In the genomic region with DNA sequence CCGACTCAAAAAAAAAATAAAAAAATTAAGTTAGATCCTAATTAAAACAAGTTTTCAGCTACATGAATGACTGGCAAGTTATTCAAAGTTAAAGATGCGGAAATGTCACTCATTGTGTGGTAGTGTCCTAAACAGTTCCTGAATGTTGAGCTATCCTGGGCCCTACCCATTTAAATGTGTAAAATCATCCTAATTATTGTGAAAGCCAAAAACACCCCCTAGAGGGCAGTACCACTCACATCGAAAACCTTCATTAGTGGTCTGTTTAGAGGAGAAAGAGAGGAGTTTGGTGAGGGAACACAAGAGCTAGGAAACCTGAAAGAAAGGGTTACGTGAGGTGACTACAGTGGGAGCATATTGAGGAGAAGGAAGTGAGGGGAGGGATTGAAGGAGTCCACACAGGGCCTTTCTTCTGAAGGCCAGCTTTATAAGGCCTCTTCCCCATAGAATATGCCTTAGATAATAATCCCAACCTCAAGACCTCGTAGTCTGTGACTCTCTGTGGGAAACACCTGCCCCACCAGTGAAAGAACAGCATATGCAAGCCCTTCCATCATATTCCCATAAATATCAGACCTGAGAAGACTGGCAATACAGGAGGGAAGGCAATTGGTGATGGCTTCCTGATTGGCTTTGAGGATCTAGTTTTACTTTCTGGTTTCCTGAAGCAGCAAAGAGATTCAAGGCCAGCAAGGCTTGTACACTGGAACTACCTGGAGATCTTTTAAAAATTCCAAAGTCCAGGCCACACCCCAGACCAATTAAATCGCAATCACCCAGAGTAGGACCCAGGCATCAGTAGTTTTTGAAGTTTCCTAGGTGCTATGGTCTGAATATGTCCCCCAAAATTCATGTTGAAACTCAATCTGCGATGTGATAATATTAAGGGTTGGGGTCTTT, we compare ENCODE assay signal across 8 cellular contexts. TPM values are rescaled to one million over a fixed set of nuclear protein-coding genes. Genes with fewer than 3 reads are reported as not detected.
DNase-seq lines count a peak whose midpoint lies in the region; ATAC-seq, FAIRE-seq and TF ChIP-seq lines count a peak whose summit lies in the region.

No MANE protein-coding gene starts in this region.

- no peaks in the 10 kb centered on the region for H3K27me3 Mint-ChIP-seq in Calu3 (ENCODE audit: unreplicated experiment)

- H3K4me1 ChIP-seq in lower lobe of right lung, result peaks cover 31% of the 10 kb centered on the region
- peaks cover 14 to 26% (median 19%) of the 10 kb centered on the region in 4 donors for H3K4me1 ChIP-seq in upper lobe of left lung

- H3K27ac ChIP-seq in lower lobe of right lung (peak overlapping the region; percentile 7), upper lobe of left lung (no peak overlapping the region)

- DNase-seq in Calu3, result peak; percentile 55
- DNase-seq in SHP77 treated with DMSO at 0.1 percent for 48 hours (lab: John Stamatoyannopoulos, UW), result peak; percentile 60
- peak; percentile 52 for DNase-seq in bronchial epithelial cell (ENCODE audit: low read depth)
- DNase-seq in lower lobe of right lung, result no peak
- DNase-seq in upper lobe of left lung, result no peak
- DNase-seq in 8988T, result no peak

- H3K9me3 ChIP-seq in lower lobe of right lung (no peaks in the 10 kb centered on the region), upper lobe of left lung (no peaks in the 10 kb centered on the region)

- CTCF ChIA-PET in Calu3 (lab: Charles Lee), result interaction anchor here (0.7 to 2.1 kb wide), 8 partner anchors 15 to 198 kb away, joined by 3 to 14 read pairs (median 5); a partner anchor contains a TSS

- intact Hi-C loops in Calu3 (cut with micrococcal nuclease; ENCODE audit: unreplicated experiment), result loop anchor here (2.0 to 5.0 kb wide), 5 partner anchors 39 to 266 kb away; a partner anchor contains a TSS
- intact Hi-C loops in lower lobe of right lung (cut with DNase I), result no loop called here

- BruUV-seq in Calu3 (replicated peaks; lab: Mats Ljungman, UMichigan), result no TSS peak

- H3K27ac Mint-ChIP-seq in Calu3 (ENCODE audit: unreplicated experiment), result peak overlapping the region; percentile 18

- H3K4me3 Mint-ChIP-seq in Calu3 (ENCODE audit: low read depth, unreplicated experiment), result no peak overlapping the region

- no peaks in the 10 kb centered on the region for H3K9me3 Mint-ChIP-seq in Calu3 (ENCODE audit: low read depth, unreplicated experiment)

- 64 to 70% methylated on average over 7 of the region's 7 CpGs for WGBS in upper lobe of left lung, 2 donors

- H3K27me3 ChIP-seq in bronchial epithelial cell (ENCODE audit: control insufficient read depth, insufficient read depth, low read length) (no peaks in the 10 kb centered on the region), lower lobe of right lung (ENCODE audit: low read depth) (no peaks in the 10 kb centered on the region), upper lobe of left lung (no peaks in the 10 kb centered on the region)

- peak; percentile 30 for TF ChIP-seq CTCF in Calu3 (IDR thresholded peaks at IDR 0.05; ENCODE audit: unreplicated experiment)
- peak; percentile 44; the same call in 1 of the 2 replicates for TF ChIP-seq CTCF in LNCAP (IDR thresholded peaks at IDR 0.05)
- TF ChIP-seq CTCF in bronchial epithelial cell (IDR thresholded peaks at IDR 0.05; ENCODE audit: insufficient read depth, low read length, severe bottlenecking), result peak; percentile 52
- TF ChIP-seq CTCF in lower lobe of right lung (IDR thresholded peaks at IDR 0.05), result peak; percentile 57
- peak in 5 of 6 experiments; percentile 34 to 66 (median 56) for TF ChIP-seq CTCF in upper lobe of left lung (IDR thresholded peaks at IDR 0.05)

- H3K4me1 Mint-ChIP-seq in Calu3 (ENCODE audit: low read depth, unreplicated experiment), result peaks cover 34% of the 10 kb centered on the region

- no peak for FAIRE-seq in bronchial epithelial cell (lab: Jason Lieb, UNC)

- ATAC-seq in GM18909 (IDR thresholded peaks at IDR 0.05; ENCODE audit: poor library complexity, unreplicated experiment), result peak; percentile 39
- peak; percentile 23 to 46 for ATAC-seq in lower lobe of right lung
- ATAC-seq in upper lobe of left lung (ENCODE audit: low FRiP score in 2 of 2), result peak in 1 of 2 donors; percentile 38

- TF ChIP-seq EP300 in upper lobe of left lung (IDR thresholded peaks at IDR 0.05), result no peak

- H3K36me3 ChIP-seq in bronchial epithelial cell (ENCODE audit: control insufficient read depth, insufficient read depth, low read length) (no peaks in the 10 kb centered on the region), lower lobe of right lung (no peaks in the 10 kb centered on the region), upper lobe of left lung (no peaks in the 10 kb centered on the region)

- H3K4me3 ChIP-seq in bronchial epithelial cell (ENCODE audit: low read depth, low read length), result no peak overlapping the region
- H3K4me3 ChIP-seq in lower lobe of right lung, result no peak overlapping the region
- H3K4me3 ChIP-seq in upper lobe of left lung, result no peak overlapping the region

- no peak for TF ChIP-seq POLR2A in upper lobe of left lung (IDR thresholded peaks at IDR 0.05)

- H3K36me3 Mint-ChIP-seq in Calu3 (ENCODE audit: insufficient read depth, unreplicated experiment), result peaks cover 28% of the 10 kb centered on the region

RNA-seq across cellular contexts. Expression of a gene that starts 2.7 kb away (rescaled TPM):
- total RNA-seq in Calu3 (2022), result 30.4 and 32.5 TPM in 2 replicates
- total RNA-seq in bronchial epithelial cell, result 9.7 and 10.2 TPM in 2 replicates
- 53.6 TPM for total RNA-seq in lower lobe of right lung
- 10 to 100 TPM; 23.3 to 97.4 (median 39.6) TPM for total RNA-seq in upper lobe of left lung

RNA-seq across cellular contexts. Expression of a gene that starts 20.0 kb away (rescaled TPM):
- total RNA-seq in Calu3 (2022), result not detected in 2 replicates
- total RNA-seq in bronchial epithelial cell, result not detected in 2 replicates
- total RNA-seq in lower lobe of right lung, result 0.47 TPM
- total RNA-seq in upper lobe of left lung, result under 1 TPM in 3 of 6 donors, not detected in 3; 0.22 to 0.60 (median 0.24) TPM

RNA-seq across cellular contexts. Expression of a gene that starts 38.6 kb away (rescaled TPM):
- total RNA-seq in Calu3 (2022), result 46.2 and 54.3 TPM in 2 replicates
- total RNA-seq in bronchial epithelial cell, result 15.0 and 15.4 TPM in 2 replicates
- total RNA-seq in lower lobe of right lung, result 32.6 TPM
- 10 to 100 TPM; 31.7 to 58.8 (median 48.1) TPM for total RNA-seq in upper lobe of left lung

RNA-seq across cellular contexts. Expression of a gene that starts 39.1 kb away (rescaled TPM):
- total RNA-seq in Calu3 (2022) (205 TPM in 2 replicates), bronchial epithelial cell (25.3 and 56.1 TPM in 2 replicates), lower lobe of right lung (103 TPM), upper lobe of left lung (100 to 1,000 TPM in 4 of 6 donors, 10 to 100 TPM in 2; 81.5 to 134 (median 119) TPM)

RNA-seq across cellular contexts. Expression of a gene that starts 45.3 kb away (rescaled TPM):
- total RNA-seq in Calu3 (2022) (27.0 and 33.8 TPM in 2 replicates), bronchial epithelial cell (19.3 and 24.7 TPM in 2 replicates), lower lobe of right lung (37.7 TPM), upper lobe of left lung (10 to 100 TPM; 20.8 to 58.7 (median 34.2) TPM)

Comparison
In these comparisons a context has a peak if more than half of its experiments do, and no peak if none do; other contexts are left out.
1. DNase-seq: peak in Calu3 (single experiment), SHP77 treated with DMSO at 0.1 percent for 48 hours (single experiment) and bronchial epithelial cell (single experiment); none in lower lobe of right lung (single experiment), upper lobe of left lung (0 of 2) and 8988T (single experiment).
2. Peak in every context shown above with its lines, with median percentiles within 50 percentile points of each other: CTCF ChIP-seq.